In the genomic region with DNA sequence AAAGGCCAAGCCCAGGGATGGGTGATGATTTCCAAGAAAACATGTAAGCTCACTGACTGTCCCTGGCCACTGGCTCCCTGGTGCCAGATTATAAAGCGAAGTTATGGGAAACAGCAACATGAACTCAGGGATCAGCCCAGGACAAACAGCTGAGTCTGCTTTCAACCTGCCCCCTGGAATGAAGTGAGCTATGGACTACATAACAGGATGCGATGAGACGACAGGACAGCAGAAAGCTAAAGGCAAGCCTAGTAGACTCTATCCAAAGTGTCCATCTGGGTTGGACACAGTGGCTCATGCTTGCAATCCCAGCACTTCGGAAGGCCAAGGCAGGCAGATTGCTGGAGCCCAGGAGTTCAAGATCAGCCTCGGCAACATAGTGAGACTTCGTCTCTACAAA, we compare ENCODE assay signal across 1 cellular context.
A peak's percentile ranks its signal among the peaks of the same experiment; 100 is the strongest.
TF ChIP-seq lines count a peak whose summit lies in the region.

No MANE protein-coding gene starts in this region.

TF ChIP-seq in HepG2, 621 proteins besides CTCF, POLR2A, EP300 and RAD21 (continued from another document and continues in another):
- TF ChIP-seq ARHGAP35 (CRISPR knock-in tag; IDR thresholded peaks at IDR 0.05; ENCODE audit: borderline replicate concordance) = no peak
- TF ChIP-seq SP2 (CRISPR knock-in tag; IDR thresholded peaks at IDR 0.05) = no peak
- TF ChIP-seq TBX2 (CRISPR knock-in tag; IDR thresholded peaks at IDR 0.05; ENCODE audit: borderline replicate concordance) = 0 out of 2 replicates have a peak, but pooled peaks have one; percentile 48
- TF ChIP-seq MTF2 (CRISPR knock-in tag; IDR thresholded peaks at IDR 0.05; ENCODE audit: borderline replicate concordance) = no peak
- TF ChIP-seq ZNF567 (CRISPR knock-in tag; IDR thresholded peaks at IDR 0.05; ENCODE audit: borderline replicate concordance) = 0 out of 2 replicates have a peak, but pooled peaks have one; percentile 70
- no peak for TF ChIP-seq PPARG (CRISPR knock-in tag; conservative IDR thresholded peaks at IDR 0.05)
- peak; percentile 38; the same call in 1 of the 2 replicates for TF ChIP-seq CEBPG (CRISPR knock-in tag; IDR thresholded peaks at IDR 0.05)
- peak; percentile 69 for TF ChIP-seq ELF3 (CRISPR knock-in tag; IDR thresholded peaks at IDR 0.05)
- no peak for TF ChIP-seq HNF4G (IDR thresholded peaks at IDR 0.05; ENCODE audit: borderline replicate concordance, low read depth, low read length)
- peak; percentile 52; the same call in 1 of the 2 replicates for TF ChIP-seq HNF4G (CRISPR knock-in tag; IDR thresholded peaks at IDR 0.05; ENCODE audit: borderline replicate concordance, low read depth)
- TF ChIP-seq, protein P1, sequence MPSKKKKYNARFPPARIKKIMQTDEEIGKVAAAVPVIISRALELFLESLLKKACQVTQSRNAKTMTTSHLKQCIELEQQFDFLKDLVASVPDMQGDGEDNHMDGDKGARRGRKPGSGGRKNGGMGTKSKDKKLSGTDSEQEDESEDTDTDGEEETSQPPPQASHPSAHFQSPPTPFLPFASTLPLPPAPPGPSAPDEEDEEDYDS (CRISPR knock-in tag; IDR thresholded peaks at IDR 0.05) = 0 out of 2 replicates have a peak, but pooled peaks have one; percentile 34
- TF ChIP-seq RNF2 (conservative IDR thresholded peaks at IDR 0.05; ENCODE audit: low read depth) = no peak
- TF ChIP-seq ARID2 (CRISPR knock-in tag; IDR thresholded peaks at IDR 0.05; ENCODE audit: borderline replicate concordance) = no peak
- TF ChIP-seq, protein P2, sequence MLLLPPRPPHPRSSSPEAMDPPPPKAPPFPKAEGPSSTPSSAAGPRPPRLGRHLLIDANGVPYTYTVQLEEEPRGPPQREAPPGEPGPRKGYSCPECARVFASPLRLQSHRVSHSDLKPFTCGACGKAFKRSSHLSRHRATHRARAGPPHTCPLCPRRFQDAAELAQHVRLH (CRISPR knock-in tag; IDR thresholded peaks at IDR 0.05; ENCODE audit: borderline replicate concordance, low read depth) = no peak
- TF ChIP-seq, protein P3, sequence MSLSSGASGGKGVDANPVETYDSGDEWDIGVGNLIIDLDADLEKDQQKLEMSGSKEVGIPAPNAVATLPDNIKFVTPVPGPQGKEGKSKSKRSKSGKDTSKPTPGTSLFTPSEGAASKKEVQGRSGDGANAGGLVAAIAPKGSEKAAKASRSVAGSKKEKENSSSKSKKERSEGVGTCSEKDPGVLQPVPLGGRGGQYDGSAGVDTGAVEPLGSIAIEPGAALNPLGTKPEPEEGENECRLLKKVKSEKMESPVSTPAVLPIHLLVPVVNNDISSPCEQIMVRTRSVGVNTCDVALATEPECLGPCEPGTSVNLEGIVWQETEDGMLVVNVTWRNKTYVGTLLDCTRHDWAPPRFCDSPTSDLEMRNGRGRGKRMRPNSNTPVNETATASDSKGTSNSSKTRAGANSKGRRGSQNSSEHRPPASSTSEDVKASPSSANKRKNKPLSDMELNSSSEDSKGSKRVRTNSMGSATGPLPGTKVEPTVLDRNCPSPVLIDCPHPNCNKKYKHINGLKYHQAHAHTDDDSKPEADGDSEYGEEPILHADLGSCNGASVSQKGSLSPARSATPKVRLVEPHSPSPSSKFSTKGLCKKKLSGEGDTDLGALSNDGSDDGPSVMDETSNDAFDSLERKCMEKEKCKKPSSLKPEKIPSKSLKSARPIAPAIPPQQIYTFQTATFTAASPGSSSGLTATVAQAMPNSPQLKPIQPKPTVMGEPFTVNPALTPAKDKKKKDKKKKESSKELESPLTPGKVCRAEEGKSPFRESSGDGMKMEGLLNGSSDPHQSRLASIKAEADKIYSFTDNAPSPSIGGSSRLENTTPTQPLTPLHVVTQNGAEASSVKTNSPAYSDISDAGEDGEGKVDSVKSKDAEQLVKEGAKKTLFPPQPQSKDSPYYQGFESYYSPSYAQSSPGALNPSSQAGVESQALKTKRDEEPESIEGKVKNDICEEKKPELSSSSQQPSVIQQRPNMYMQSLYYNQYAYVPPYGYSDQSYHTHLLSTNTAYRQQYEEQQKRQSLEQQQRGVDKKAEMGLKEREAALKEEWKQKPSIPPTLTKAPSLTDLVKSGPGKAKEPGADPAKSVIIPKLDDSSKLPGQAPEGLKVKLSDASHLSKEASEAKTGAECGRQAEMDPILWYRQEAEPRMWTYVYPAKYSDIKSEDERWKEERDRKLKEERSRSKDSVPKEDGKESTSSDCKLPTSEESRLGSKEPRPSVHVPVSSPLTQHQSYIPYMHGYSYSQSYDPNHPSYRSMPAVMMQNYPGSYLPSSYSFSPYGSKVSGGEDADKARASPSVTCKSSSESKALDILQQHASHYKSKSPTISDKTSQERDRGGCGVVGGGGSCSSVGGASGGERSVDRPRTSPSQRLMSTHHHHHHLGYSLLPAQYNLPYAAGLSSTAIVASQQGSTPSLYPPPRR (CRISPR knock-in tag; IDR thresholded peaks at IDR 0.05; ENCODE audit: borderline replicate concordance) = no peak
- no peak for TF ChIP-seq KLF6 (CRISPR knock-in tag; IDR thresholded peaks at IDR 0.05)
- TF ChIP-seq, protein P4, sequence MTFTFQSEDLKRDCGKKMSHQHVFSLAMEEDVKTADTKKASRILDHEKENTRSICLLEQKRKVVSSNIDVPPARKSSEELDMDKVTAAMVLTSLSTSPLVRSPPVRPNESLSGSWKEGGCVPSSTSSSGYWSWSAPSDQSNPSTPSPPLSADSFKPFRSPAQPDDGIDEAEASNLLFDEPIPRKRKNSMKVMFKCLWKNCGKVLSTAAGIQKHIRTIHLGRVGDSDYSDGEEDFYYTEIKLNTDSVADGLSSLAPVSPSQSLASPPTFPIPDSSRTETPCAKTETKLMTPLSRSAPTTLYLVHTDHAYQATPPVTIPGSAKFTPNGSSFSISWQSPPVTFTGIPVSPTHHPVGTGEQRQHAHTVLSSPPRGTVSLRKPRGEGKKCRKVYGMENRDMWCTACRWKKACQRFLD (CRISPR knock-in tag; IDR thresholded peaks at IDR 0.05; ENCODE audit: borderline replicate concordance) = no peak
- TF ChIP-seq ZSCAN25 (CRISPR knock-in tag; IDR thresholded peaks at IDR 0.05) = no peak
- no peak for TF ChIP-seq MATR3 (CRISPR knock-in tag; IDR thresholded peaks at IDR 0.05)
- TF ChIP-seq, protein P5, sequence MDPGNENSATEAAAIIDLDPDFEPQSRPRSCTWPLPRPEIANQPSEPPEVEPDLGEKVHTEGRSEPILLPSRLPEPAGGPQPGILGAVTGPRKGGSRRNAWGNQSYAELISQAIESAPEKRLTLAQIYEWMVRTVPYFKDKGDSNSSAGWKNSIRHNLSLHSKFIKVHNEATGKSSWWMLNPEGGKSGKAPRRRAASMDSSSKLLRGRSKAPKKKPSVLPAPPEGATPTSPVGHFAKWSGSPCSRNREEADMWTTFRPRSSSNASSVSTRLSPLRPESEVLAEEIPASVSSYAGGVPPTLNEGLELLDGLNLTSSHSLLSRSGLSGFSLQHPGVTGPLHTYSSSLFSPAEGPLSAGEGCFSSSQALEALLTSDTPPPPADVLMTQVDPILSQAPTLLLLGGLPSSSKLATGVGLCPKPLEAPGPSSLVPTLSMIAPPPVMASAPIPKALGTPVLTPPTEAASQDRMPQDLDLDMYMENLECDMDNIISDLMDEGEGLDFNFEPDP (CRISPR knock-in tag; conservative IDR thresholded peaks at IDR 0.05) = no peak
- TF ChIP-seq PHF21A (CRISPR knock-in tag; IDR thresholded peaks at IDR 0.05) = peak; percentile 40; the same call in 1 of the 2 replicates
- 0 out of 2 replicates have a peak, but pooled peaks have one; percentile 20 for TF ChIP-seq ZMAT3 (CRISPR knock-in tag; conservative IDR thresholded peaks at IDR 0.05)
- no peak for TF ChIP-seq MYNN (CRISPR knock-in tag; IDR thresholded peaks at IDR 0.05; ENCODE audit: low read depth)
- TF ChIP-seq MAFK (conservative IDR thresholded peaks at IDR 0.05 in 1 of 2, IDR thresholded peaks at IDR 0.05 in 1 of 2; ENCODE audit: low read length in 2 of 2) = peak; percentile 66 to 76
- TF ChIP-seq ZNF292 (CRISPR knock-in tag; IDR thresholded peaks at IDR 0.05; ENCODE audit: borderline replicate concordance, low read depth) = peak; percentile 90; the same call in 1 of the 2 replicates
- TF ChIP-seq HNRNPUL1 (IDR thresholded peaks at IDR 0.05; ENCODE audit: low read depth, low read length) = no peak
- no peak for TF ChIP-seq PCBP1 (IDR thresholded peaks at IDR 0.05; ENCODE audit: borderline replicate concordance, low read depth, low read length)
- TF ChIP-seq THAP11 (CRISPR knock-in tag; IDR thresholded peaks at IDR 0.05) = no peak
- TF ChIP-seq AKAP8 (CRISPR knock-in tag; IDR thresholded peaks at IDR 0.05) = no peak
- TF ChIP-seq, protein P6, sequence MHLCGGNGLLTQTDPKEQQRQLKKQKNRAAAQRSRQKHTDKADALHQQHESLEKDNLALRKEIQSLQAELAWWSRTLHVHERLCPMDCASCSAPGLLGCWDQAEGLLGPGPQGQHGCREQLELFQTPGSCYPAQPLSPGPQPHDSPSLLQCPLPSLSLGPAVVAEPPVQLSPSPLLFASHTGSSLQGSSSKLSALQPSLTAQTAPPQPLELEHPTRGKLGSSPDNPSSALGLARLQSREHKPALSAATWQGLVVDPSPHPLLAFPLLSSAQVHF (CRISPR knock-in tag; IDR thresholded peaks at IDR 0.05) = no peak
- TF ChIP-seq MED1 (CRISPR knock-in tag; IDR thresholded peaks at IDR 0.05) = peak; percentile 84
- no peak for TF ChIP-seq NCOA2 (CRISPR knock-in tag; IDR thresholded peaks at IDR 0.05)
- TF ChIP-seq EEA1 (CRISPR knock-in tag; IDR thresholded peaks at IDR 0.05; ENCODE audit: borderline replicate concordance) = no peak
- TF ChIP-seq, protein P7, sequence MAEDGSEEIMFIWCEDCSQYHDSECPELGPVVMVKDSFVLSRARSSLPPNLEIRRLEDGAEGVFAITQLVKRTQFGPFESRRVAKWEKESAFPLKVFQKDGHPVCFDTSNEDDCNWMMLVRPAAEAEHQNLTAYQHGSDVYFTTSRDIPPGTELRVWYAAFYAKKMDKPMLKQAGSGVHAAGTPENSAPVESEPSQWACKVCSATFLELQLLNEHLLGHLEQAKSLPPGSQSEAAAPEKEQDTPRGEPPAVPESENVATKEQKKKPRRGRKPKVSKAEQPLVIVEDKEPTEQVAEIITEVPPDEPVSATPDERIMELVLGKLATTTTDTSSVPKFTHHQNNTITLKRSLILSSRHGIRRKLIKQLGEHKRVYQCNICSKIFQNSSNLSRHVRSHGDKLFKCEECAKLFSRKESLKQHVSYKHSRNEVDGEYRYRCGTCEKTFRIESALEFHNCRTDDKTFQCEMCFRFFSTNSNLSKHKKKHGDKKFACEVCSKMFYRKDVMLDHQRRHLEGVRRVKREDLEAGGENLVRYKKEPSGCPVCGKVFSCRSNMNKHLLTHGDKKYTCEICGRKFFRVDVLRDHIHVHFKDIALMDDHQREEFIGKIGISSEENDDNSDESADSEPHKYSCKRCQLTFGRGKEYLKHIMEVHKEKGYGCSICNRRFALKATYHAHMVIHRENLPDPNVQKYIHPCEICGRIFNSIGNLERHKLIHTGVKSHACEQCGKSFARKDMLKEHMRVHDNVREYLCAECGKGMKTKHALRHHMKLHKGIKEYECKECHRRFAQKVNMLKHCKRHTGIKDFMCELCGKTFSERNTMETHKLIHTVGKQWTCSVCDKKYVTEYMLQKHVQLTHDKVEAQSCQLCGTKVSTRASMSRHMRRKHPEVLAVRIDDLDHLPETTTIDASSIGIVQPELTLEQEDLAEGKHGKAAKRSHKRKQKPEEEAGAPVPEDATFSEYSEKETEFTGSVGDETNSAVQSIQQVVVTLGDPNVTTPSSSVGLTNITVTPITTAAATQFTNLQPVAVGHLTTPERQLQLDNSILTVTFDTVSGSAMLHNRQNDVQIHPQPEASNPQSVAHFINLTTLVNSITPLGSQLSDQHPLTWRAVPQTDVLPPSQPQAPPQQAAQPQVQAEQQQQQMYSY (CRISPR knock-in tag; IDR thresholded peaks at IDR 0.05) = no peak
- TF ChIP-seq, protein P8, sequence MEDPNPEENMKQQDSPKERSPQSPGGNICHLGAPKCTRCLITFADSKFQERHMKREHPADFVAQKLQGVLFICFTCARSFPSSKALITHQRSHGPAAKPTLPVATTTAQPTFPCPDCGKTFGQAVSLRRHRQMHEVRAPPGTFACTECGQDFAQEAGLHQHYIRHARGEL (CRISPR knock-in tag; IDR thresholded peaks at IDR 0.05) = no peak
- 0 out of 2 replicates have a peak, but pooled peaks have one; percentile 5 for TF ChIP-seq ZNF44 (CRISPR knock-in tag; IDR thresholded peaks at IDR 0.05)
- TF ChIP-seq, protein P9, sequence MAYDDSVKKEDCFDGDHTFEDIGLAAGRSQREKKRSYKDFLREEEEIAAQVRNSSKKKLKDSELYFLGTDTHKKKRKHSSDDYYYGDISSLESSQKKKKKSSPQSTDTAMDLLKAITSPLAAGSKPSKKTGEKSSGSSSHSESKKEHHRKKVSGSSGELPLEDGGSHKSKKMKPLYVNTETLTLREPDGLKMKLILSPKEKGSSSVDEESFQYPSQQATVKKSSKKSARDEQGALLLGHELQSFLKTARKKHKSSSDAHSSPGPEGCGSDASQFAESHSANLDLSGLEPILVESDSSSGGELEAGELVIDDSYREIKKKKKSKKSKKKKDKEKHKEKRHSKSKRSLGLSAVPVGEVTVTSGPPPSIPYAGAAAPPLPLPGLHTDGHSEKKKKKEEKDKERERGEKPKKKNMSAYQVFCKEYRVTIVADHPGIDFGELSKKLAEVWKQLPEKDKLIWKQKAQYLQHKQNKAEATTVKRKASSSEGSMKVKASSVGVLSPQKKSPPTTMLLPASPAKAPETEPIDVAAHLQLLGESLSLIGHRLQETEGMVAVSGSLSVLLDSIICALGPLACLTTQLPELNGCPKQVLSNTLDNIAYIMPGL (CRISPR knock-in tag; IDR thresholded peaks at IDR 0.05; ENCODE audit: borderline replicate concordance in 1 of 2, low read depth in 1 of 2) = no peak
- TF ChIP-seq PHF5A (CRISPR knock-in tag; IDR thresholded peaks at IDR 0.05; ENCODE audit: low read depth, unreplicated experiment) = peak; percentile 54
- TF ChIP-seq ZNF747 (CRISPR knock-in tag; IDR thresholded peaks at IDR 0.05; ENCODE audit: borderline replicate concordance) = no peak
- TF ChIP-seq TBX3 (IDR thresholded peaks at IDR 0.05; ENCODE audit: borderline replicate concordance) = no peak
- TF ChIP-seq, protein P10, sequence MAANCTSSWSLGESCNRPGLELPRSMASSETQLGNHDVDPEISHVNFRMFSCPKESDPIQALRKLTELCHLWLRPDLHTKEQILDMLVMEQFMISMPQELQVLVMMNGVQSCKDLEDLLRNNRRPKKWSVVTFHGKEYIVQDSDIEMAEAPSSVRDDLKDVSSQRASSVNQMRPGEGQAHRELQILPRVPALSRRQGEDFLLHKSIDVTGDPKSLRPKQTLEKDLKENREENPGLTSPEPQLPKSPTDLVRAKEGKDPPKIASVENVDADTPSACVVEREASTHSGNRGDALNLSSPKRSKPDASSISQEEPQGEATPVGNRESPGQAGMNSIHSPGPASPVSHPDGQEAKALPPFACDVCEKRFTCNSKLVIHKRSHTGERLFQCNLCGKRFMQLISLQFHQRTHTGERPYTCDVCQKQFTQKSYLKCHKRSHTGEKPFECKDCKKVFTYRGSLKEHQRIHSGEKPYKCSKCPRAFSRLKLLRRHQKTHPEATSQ (CRISPR knock-in tag; IDR thresholded peaks at IDR 0.05; ENCODE audit: borderline replicate concordance) = no peak
- TF ChIP-seq, protein P11, sequence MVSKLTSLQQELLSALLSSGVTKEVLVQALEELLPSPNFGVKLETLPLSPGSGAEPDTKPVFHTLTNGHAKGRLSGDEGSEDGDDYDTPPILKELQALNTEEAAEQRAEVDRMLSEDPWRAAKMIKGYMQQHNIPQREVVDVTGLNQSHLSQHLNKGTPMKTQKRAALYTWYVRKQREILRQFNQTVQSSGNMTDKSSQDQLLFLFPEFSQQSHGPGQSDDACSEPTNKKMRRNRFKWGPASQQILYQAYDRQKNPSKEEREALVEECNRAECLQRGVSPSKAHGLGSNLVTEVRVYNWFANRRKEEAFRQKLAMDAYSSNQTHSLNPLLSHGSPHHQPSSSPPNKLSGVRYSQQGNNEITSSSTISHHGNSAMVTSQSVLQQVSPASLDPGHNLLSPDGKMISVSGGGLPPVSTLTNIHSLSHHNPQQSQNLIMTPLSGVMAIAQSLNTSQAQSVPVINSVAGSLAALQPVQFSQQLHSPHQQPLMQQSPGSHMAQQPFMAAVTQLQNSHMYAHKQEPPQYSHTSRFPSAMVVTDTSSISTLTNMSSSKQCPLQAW (CRISPR knock-in tag; IDR thresholded peaks at IDR 0.05) = 0 out of 2 replicates have a peak, but pooled peaks have one; percentile 56
- 0 out of 2 replicates have a peak, but pooled peaks have one; percentile 12 for TF ChIP-seq ZNF441 (CRISPR knock-in tag; IDR thresholded peaks at IDR 0.05; ENCODE audit: borderline replicate concordance)
- TF ChIP-seq HOXA7 (CRISPR knock-in tag; IDR thresholded peaks at IDR 0.05) = no peak
